In genomic region chr2:227365833-227366232, GRCh38 we compare ENCODE assay signal across 28 cellular contexts. TPM values are rescaled to one million over a fixed set of nuclear protein-coding genes. Genes with fewer than 3 reads are reported as not detected.
"Had no signal": no experiment of that assay in that cellular context is flagged by ENCODE, and none has a peak within 500 bp of the region (broad histone marks: within the 10 kb centered on the region; RNA-seq: fewer than 3 reads in every experiment).

No MANE protein-coding gene starts in this region.

- H3K36me3 ChIP-seq: breast epithelium, neural progenitor cell, prostate gland had no signal

- H3K27ac ChIP-seq: breast epithelium, esophagus squamous epithelium, neural progenitor cell, prostate gland had no signal

- H3K27me3 ChIP-seq: breast epithelium, esophagus squamous epithelium, heart right ventricle, neural progenitor cell had no signal

- H3K4me2 ChIP-seq: neural progenitor cell had no signal

- H3K27ac Mint-ChIP-seq: activated B cell treated with CpG ODN at 0.5 μM for 24 hours; activated CD4-positive, alpha-beta T cell treated with anti-CD3 and anti-CD28 coated beads, Interleukin-2, amount 10 ng/mL, durations not matched to agents 24 days and 14 days; activated CD8-positive, alpha-beta T cell treated with anti-CD3 and anti-CD28 coated beads for 36 hours; activated naive CD4-positive, alpha-beta T cell treated with anti-CD3 and anti-CD28 coated beads for 36 hours; memory B cell; neural progenitor cell; stimulated activated naive CD8-positive, alpha-beta T cell treated with anti-CD3 and anti-CD28 coated beads, Interleukin-15, Interleukin-2, amounts not matched to agents 100 ng/mL and 50 ng/mL, for 24 hours; T-cell had no signal

- H3K36me3 Mint-ChIP-seq: memory B cell, naive B cell had no signal

- H3K9ac ChIP-seq: neural progenitor cell had no signal

- H3K4me3 Mint-ChIP-seq: activated B cell treated with CpG ODN at 0.5 μM for 24 hours; activated CD4-positive, alpha-beta T cell treated with anti-CD3 and anti-CD28 coated beads, Interleukin-2, amount 10 ng/mL, durations not matched to agents 24 days and 14 days; activated CD8-positive, alpha-beta T cell treated with anti-CD3 and anti-CD28 coated beads for 36 hours; activated naive CD4-positive, alpha-beta T cell treated with anti-CD3 and anti-CD28 coated beads for 36 hours; memory B cell; naive B cell; neural progenitor cell; stimulated activated naive CD8-positive, alpha-beta T cell treated with anti-CD3 and anti-CD28 coated beads, Interleukin-15, Interleukin-2, amounts not matched to agents 100 ng/mL and 50 ng/mL, for 24 hours; T-cell had no signal

- H3K4me1 ChIP-seq: breast epithelium, neural progenitor cell, prostate gland had no signal

- H3K27me3 Mint-ChIP-seq: activated B cell treated with CpG ODN at 0.5 μM for 24 hours; activated CD4-positive, alpha-beta T cell treated with anti-CD3 and anti-CD28 coated beads, Interleukin-2, amount 10 ng/mL, durations not matched to agents 24 days and 14 days; activated CD8-positive, alpha-beta T cell treated with anti-CD3 and anti-CD28 coated beads for 36 hours; memory B cell; naive B cell; stimulated activated naive CD8-positive, alpha-beta T cell treated with anti-CD3 and anti-CD28 coated beads, Interleukin-15, Interleukin-2, amounts not matched to agents 100 ng/mL and 50 ng/mL, for 24 hours; T-cell had no signal

- DNase-seq: activated B cell treated with CpG ODN at 0.5 μM for 24 hours; activated CD4-positive, alpha-beta T cell treated with anti-CD3 and anti-CD28 coated beads, Interleukin-2, amount 10 ng/mL, durations not matched to agents 24 days and 14 days; activated CD8-positive, alpha-beta T cell treated with anti-CD3 and anti-CD28 coated beads for 36 hours; activated naive CD4-positive, alpha-beta T cell treated with anti-CD3 and anti-CD28 coated beads for 36 hours; activated T-cell treated with anti-CD3 and anti-CD28 coated beads, Interleukin-2, amount 50 U/mL, for 1 hour; aorta; cerebellar nuclear complex; effector CD4-positive, alpha-beta T cell; esophagus squamous epithelium; heart right ventricle; kidney glomerular epithelial cell; left ventricle myocardium superior; mucosa of descending colon; naive B cell; right cardiac atrium; small intestine; stimulated activated CD4-positive, alpha-beta T cell treated with anti-CD3 and anti-CD28 coated beads, Interleukin-15, amount 100 ng/mL, for 24 hours; stimulated activated CD4-positive, alpha-beta T cell treated with anti-CD3 and anti-CD28 coated beads, Interleukin-2, amount 100 ng/mL, for 48 hours; T-cell; T-helper 9 cell; trophoblast cell had no signal

- H3K9me3 Mint-ChIP-seq: activated B cell treated with CpG ODN at 0.5 μM for 24 hours; activated CD4-positive, alpha-beta T cell treated with anti-CD3 and anti-CD28 coated beads, Interleukin-2, amount 10 ng/mL, durations not matched to agents 24 days and 14 days; activated CD8-positive, alpha-beta T cell treated with anti-CD3 and anti-CD28 coated beads for 36 hours; activated naive CD4-positive, alpha-beta T cell treated with anti-CD3 and anti-CD28 coated beads for 36 hours; memory B cell; naive B cell; neural progenitor cell; stimulated activated naive CD8-positive, alpha-beta T cell treated with anti-CD3 and anti-CD28 coated beads, Interleukin-15, Interleukin-2, amounts not matched to agents 100 ng/mL and 50 ng/mL, for 24 hours; T-cell had no signal

- H3K4me1 Mint-ChIP-seq: memory B cell, neural progenitor cell had no signal

- H3K4me3 ChIP-seq: breast epithelium, esophagus squamous epithelium, heart right ventricle, mucosa of descending colon, neural progenitor cell, prostate gland had no signal

- H2AFZ ChIP-seq: neural progenitor cell had no signal

- H3K9me3 ChIP-seq: breast epithelium, esophagus squamous epithelium, heart right ventricle, mucosa of descending colon, prostate gland had no signal

RNA-seq across cellular contexts. Expression of gene TM4SF20, which starts 13.3 kb away (rescaled TPM):
- total RNA-seq: activated B cell treated with CpG ODN at 0.5 μM for 24 hours; activated CD4-positive, alpha-beta T cell treated with anti-CD3 and anti-CD28 coated beads, Interleukin-2, amount 10 ng/mL, durations not matched to agents 24 days and 14 days; activated CD8-positive, alpha-beta T cell treated with anti-CD3 and anti-CD28 coated beads for 36 hours; activated naive CD4-positive, alpha-beta T cell treated with anti-CD3 and anti-CD28 coated beads for 36 hours; aorta; breast epithelium; esophagus squamous epithelium; frontal cortex; heart right ventricle; left ventricle myocardium superior; osteocyte; prostate gland; right cardiac atrium; T-cell had no signal
- polyA plus RNA-seq: heart right ventricle, right cardiac atrium had no signal

RNA-seq across cellular contexts. Expression of gene SCYGR1, which starts 21.9 kb away (rescaled TPM):
- total RNA-seq: activated B cell treated with CpG ODN at 0.5 μM for 24 hours; activated CD4-positive, alpha-beta T cell treated with anti-CD3 and anti-CD28 coated beads, Interleukin-2, amount 10 ng/mL, durations not matched to agents 24 days and 14 days; activated CD8-positive, alpha-beta T cell treated with anti-CD3 and anti-CD28 coated beads for 36 hours; activated naive CD4-positive, alpha-beta T cell treated with anti-CD3 and anti-CD28 coated beads for 36 hours; aorta; breast epithelium; esophagus squamous epithelium; frontal cortex; heart right ventricle; left ventricle myocardium superior; mucosa of descending colon; osteocyte; prostate gland; right cardiac atrium; T-cell had no signal
- polyA plus RNA-seq: aorta, heart right ventricle, right cardiac atrium, small intestine had no signal
